17 cellular contexts compared by ENCODE assay signal in the genomic region with DNA sequence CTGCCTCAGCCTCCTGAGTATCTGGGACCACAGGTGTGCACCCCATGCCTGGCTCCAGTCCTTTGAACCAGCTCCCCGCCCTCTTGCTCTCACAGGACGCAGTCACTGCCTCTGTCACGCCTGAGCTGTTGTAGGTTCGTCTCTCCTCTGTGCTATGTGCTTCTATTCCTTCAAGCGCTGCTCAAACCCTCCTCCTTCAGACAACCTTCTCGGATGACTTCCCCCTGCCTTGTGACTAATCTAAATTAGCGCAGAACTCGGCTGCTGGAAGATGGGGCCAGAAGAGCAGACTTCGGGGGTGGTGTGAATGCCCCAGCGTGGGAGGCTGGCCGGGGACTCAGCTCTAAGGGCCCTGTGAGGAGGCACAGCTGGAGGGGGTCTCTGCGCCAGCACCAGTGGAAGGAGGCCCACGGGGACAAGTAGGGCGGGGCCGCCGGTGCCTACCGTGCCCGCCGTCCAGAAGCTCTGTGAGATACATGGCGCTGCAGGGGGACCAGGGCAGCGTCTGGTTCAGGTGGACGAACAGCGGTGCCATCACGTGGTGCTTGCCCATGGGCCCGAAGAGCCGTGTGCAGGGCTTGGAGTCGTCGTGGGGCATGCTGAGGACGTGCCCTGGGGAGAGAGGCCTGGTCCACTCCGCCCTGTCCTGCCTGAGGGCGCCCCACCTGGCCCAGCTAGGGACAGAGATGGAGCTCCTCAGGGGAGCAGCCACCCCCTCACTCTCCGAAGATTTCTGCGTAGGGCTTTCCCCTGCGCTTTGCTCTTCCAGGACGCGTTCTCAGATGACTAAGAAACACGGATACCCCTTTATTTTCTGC. TPM values are rescaled to one million over a fixed set of nuclear protein-coding genes. Genes with fewer than 3 reads are reported as not detected.
"Had no signal": no experiment of that assay in that cellular context is flagged by ENCODE, and none has a peak within 500 bp of the region (broad histone marks: within the 10 kb centered on the region; RNA-seq: fewer than 3 reads in every experiment).

No MANE protein-coding gene starts in this region.

- FAIRE-seq: kidney had no signal

- H3K4me3 ChIP-seq: gastroesophageal sphincter, lower lobe of right lung, stomach, thoracic aorta, uterus had no signal

- H3K27ac ChIP-seq: brain microvascular endothelial cell, epithelial cell of prostate, lower lobe of right lung, uterus had no signal

- H3K4me3 Mint-ChIP-seq: activated B cell treated with CpG ODN at 0.5 μM for 24 hours; activated naive CD4-positive, alpha-beta T cell treated with anti-CD3 and anti-CD28 coated beads, Interleukin-2, amount 50 U/mL, for 24 hours; mesothelial cell of epicardium; T-cell had no signal

- H3K36me3 Mint-ChIP-seq: activated naive CD4-positive, alpha-beta T cell treated with anti-CD3 and anti-CD28 coated beads, Interleukin-2, amount 50 U/mL, for 24 hours; mesothelial cell of epicardium; T-cell had no signal

- H3K27me3 ChIP-seq: gastroesophageal sphincter, uterus had no signal

- H3K4me1 Mint-ChIP-seq: activated B cell treated with CpG ODN at 0.5 μM for 24 hours; activated naive CD4-positive, alpha-beta T cell treated with anti-CD3 and anti-CD28 coated beads, Interleukin-2, amount 50 U/mL, for 24 hours; T-cell had no signal

- H3K36me3 ChIP-seq: brain microvascular endothelial cell, lower lobe of right lung, thoracic aorta, uterus had no signal

- DNase-seq: activated B cell treated with CpG ODN at 0.5 μM for 24 hours; activated T-cell treated with anti-CD3 and anti-CD28 coated beads, Interleukin-2, amount 50 U/mL, for 1 hour; amniotic stem cell; brain microvascular endothelial cell; effector memory CD4-positive, alpha-beta T cell; kidney; lower lobe of right lung; stimulated activated CD4-positive, alpha-beta T cell treated with anti-CD3 and anti-CD28 coated beads, Interleukin-4, amount 100 ng/mL, for 1 hour; stimulated activated CD8-positive, alpha-beta memory T cell treated with anti-CD3 and anti-CD28 coated beads, Interleukin-4, amount 100 ng/mL, for 48 hours; stomach; T-cell; uterus had no signal

- H3K27ac Mint-ChIP-seq: activated B cell treated with CpG ODN at 0.5 μM for 24 hours; activated naive CD4-positive, alpha-beta T cell treated with anti-CD3 and anti-CD28 coated beads, Interleukin-2, amount 50 U/mL, for 24 hours; mesothelial cell of epicardium had no signal

- ATAC-seq: gastroesophageal sphincter, lower lobe of right lung, T-cell had no signal

- H3K9me3 Mint-ChIP-seq: activated B cell treated with CpG ODN at 0.5 μM for 24 hours; activated naive CD4-positive, alpha-beta T cell treated with anti-CD3 and anti-CD28 coated beads, Interleukin-2, amount 50 U/mL, for 24 hours; mesothelial cell of epicardium; T-cell had no signal

- H3K27me3 Mint-ChIP-seq: activated naive CD4-positive, alpha-beta T cell treated with anti-CD3 and anti-CD28 coated beads, Interleukin-2, amount 50 U/mL, for 24 hours had no signal

- H3K9me3 ChIP-seq: gastroesophageal sphincter, lower lobe of right lung, stomach, thoracic aorta, uterus had no signal

- H3K4me1 ChIP-seq: uterus had no signal

RNA-seq across cellular contexts. Expression of gene ADAMTS8, which starts 12.5 kb away (rescaled TPM):
- total RNA-seq: activated B cell treated with CpG ODN at 0.5 μM for 24 hours had no signal

RNA-seq across cellular contexts. Expression of gene ADAMTS15, which starts 32.5 kb away (rescaled TPM):
- total RNA-seq: activated B cell treated with CpG ODN at 0.5 μM for 24 hours had no signal
